Comparison of ENCODE assay signal across 8 cellular contexts in genomic region chr19:12891553-12892021, GRCh38. TPM values are rescaled to one million over a fixed set of nuclear protein-coding genes. Genes with fewer than 3 reads are reported as not detected.
DNase-seq lines count a peak whose midpoint lies in the region; ATAC-seq and TF ChIP-seq lines count a peak whose summit lies in the region.

No MANE protein-coding gene starts in this region.

- H3K27ac Mint-ChIP-seq in CD4-positive, alpha-beta T cell, result peak overlapping the region; percentile 90
- peak overlapping the region; percentile 92 to 96 for H3K27ac Mint-ChIP-seq in effector memory CD8-positive, alpha-beta T cell
- no peak overlapping the region for H3K27ac Mint-ChIP-seq in neural crest cell (ENCODE audit: unreplicated experiment)

- intact Hi-C loops in CD4-positive, alpha-beta T cell (cut with DNase I, micrococcal nuclease), result loop anchor here (1.0 to 2.0 kb wide), 5 partner anchors 21 to 65 kb away; partner anchors contain the start of genes CALR (in 2 of the 2), FARSA (in 1 of the 2), GADD45GIP1 (in 1 of the 2) and SYCE2 (in 1 of the 2)

- H3K4me1 Mint-ChIP-seq in CD4-positive, alpha-beta T cell (ENCODE audit: low read depth), result peaks cover 27% of the 10 kb centered on the region
- peaks cover 18% of the 10 kb centered on the region in 2 donors for H3K4me1 Mint-ChIP-seq in effector memory CD8-positive, alpha-beta T cell (ENCODE audit: low read depth in 2 of 2)
- peaks cover 21% of the 10 kb centered on the region for H3K4me1 Mint-ChIP-seq in neural crest cell

- H3K4me3 ChIP-seq in NB4 (ENCODE audit: low read depth, low read length), result peak overlapping the region; percentile 97

- CTCF ChIA-PET in CD4-positive, alpha-beta T cell (lab: Charles Lee), result interaction anchor here (0.7 to 2.6 kb wide), 5 partner anchors 28 to 170 kb away, joined by 3 to 17 read pairs (median 4); partner anchors contain the start of gene SYCE2

- no peaks in the 10 kb centered on the region for H3K9me3 Mint-ChIP-seq in CD4-positive, alpha-beta T cell
- no peaks in the 10 kb centered on the region for H3K9me3 Mint-ChIP-seq in effector memory CD8-positive, alpha-beta T cell
- H3K9me3 Mint-ChIP-seq in neural crest cell, result no peaks in the 10 kb centered on the region

- H3K9me3 ChIP-seq in CD4-positive, alpha-beta T cell (ENCODE audit: control insufficient read depth, low read length), result no peaks in the 10 kb centered on the region

- in situ Hi-C loops in GM13977 (cut with MboI; ENCODE audit: low pct_unique_long_range_greater_than_20kb, low sequenced_read_pairs, unreplicated experiment), result no loop called here

- H3K27me3 Mint-ChIP-seq in CD4-positive, alpha-beta T cell, result no peaks in the 10 kb centered on the region
- no peaks in the 10 kb centered on the region for H3K27me3 Mint-ChIP-seq in effector memory CD8-positive, alpha-beta T cell
- H3K27me3 Mint-ChIP-seq in neural crest cell (ENCODE audit: low read depth), result peaks cover 28% of the 10 kb centered on the region

- peaks cover 43% of the 10 kb centered on the region for H3K36me3 Mint-ChIP-seq in CD4-positive, alpha-beta T cell (ENCODE audit: low read depth)
- peaks cover 29% of the 10 kb centered on the region for H3K36me3 Mint-ChIP-seq in effector memory CD8-positive, alpha-beta T cell (ENCODE audit: insufficient read depth)
- H3K36me3 Mint-ChIP-seq in neural crest cell (ENCODE audit: low read depth), result no peaks in the 10 kb centered on the region

- no peak for TF ChIP-seq CTCF in CD4-positive, alpha-beta T cell (IDR thresholded peaks at IDR 0.05)
- TF ChIP-seq CTCF in NB4 (IDR thresholded peaks at IDR 0.05; ENCODE audit: low read depth, low read length), result no peak
- no peak for TF ChIP-seq CTCF in neural crest cell (conservative IDR thresholded peaks at IDR 0.05)
- TF ChIP-seq CTCF in GM13977 (IDR thresholded peaks at IDR 0.05; ENCODE audit: extremely low read depth, insufficient read depth, missing control alignments), result no peak

- POLR2A ChIA-PET in CD4-positive, alpha-beta T cell (lab: Charles Lee), result interaction anchor here (0.6 to 2.6 kb wide), 25 partner anchors 7 to 896 kb away, joined by 3 to 47 read pairs (median 5); partner anchors contain the start of genes CALR, DNASE2, FARSA and GADD45GIP1

- no peak for DNase-seq in CD4-positive, alpha-beta T cell
- no peak for DNase-seq in NB4 (ENCODE audit: low read depth)
- no peak for DNase-seq in effector memory CD8-positive, alpha-beta T cell
- no peak for DNase-seq in neural crest cell (ENCODE audit: low read depth, low spot score)
- no peak for DNase-seq in stimulated activated CD4-positive, alpha-beta T cell treated with anti-CD3 and anti-CD28 coated beads, Interleukin-15, amount 100 ng/mL, for 24 hours
- DNase-seq in inferior parietal cortex (ENCODE audit: extremely low spot score), result no peak
- no peak for DNase-seq in GM13977 (ENCODE audit: low spot score)

- no peaks in the 10 kb centered on the region for H3K27me3 ChIP-seq in CD4-positive, alpha-beta T cell (ENCODE audit: control insufficient read depth, insufficient read depth, low read length)

- TF ChIP-seq POLR2A in NB4 (IDR thresholded peaks at IDR 0.05; ENCODE audit: extremely low read depth, insufficient read length), result no peak

- ATAC-seq in CD4-positive, alpha-beta T cell (ENCODE audit: poor library complexity), result no peak
- ATAC-seq in effector memory CD8-positive, alpha-beta T cell (replicated peaks), result no peak
- no peak for ATAC-seq in HG03025 (IDR thresholded peaks at IDR 0.05; ENCODE audit: low FRiP score, unreplicated experiment)

- H3K4me3 Mint-ChIP-seq in CD4-positive, alpha-beta T cell, result peak overlapping the region; percentile 96
- H3K4me3 Mint-ChIP-seq in effector memory CD8-positive, alpha-beta T cell, result peak overlapping the region; percentile 96 to 99
- H3K4me3 Mint-ChIP-seq in neural crest cell, result peak overlapping the region; percentile 96

- H3K27ac ChIP-seq in CD4-positive, alpha-beta T cell (ENCODE audit: low read depth, low read length), result peak overlapping the region; percentile 67

RNA-seq across cellular contexts. Expression of gene GCDH, which starts 0.6 kb away (rescaled TPM):
- 10 to 100 TPM; 39.2 to 42.1 TPM for total RNA-seq in CD4-positive, alpha-beta T cell
- 46.7 and 48.3 TPM in 2 replicates for total RNA-seq in neural crest cell

RNA-seq across cellular contexts. Expression of gene KLF1, which starts 4.6 kb away (rescaled TPM):
- total RNA-seq in CD4-positive, alpha-beta T cell, result not detected
- total RNA-seq in neural crest cell, result 0.18 TPM in 1 of 2 replicates, not detected in the other

RNA-seq across cellular contexts. Expression of gene DNASE2, which starts 10.3 kb away (rescaled TPM):
- total RNA-seq in CD4-positive, alpha-beta T cell, result 10 to 100 TPM; 10.4 to 11.1 TPM
- total RNA-seq in neural crest cell, result 8.6 and 11.2 TPM in 2 replicates

RNA-seq across cellular contexts. Expression of gene SYCE2, which starts 27.5 kb away (rescaled TPM):
- total RNA-seq in CD4-positive, alpha-beta T cell, result 1 to 10 TPM; 2.1 to 3.5 TPM
- total RNA-seq in neural crest cell, result 1.4 and 2.0 TPM in 2 replicates

RNA-seq across cellular contexts. Expression of gene FARSA, which starts 41.9 kb away (rescaled TPM):
- 10 to 100 TPM; 17.2 TPM for total RNA-seq in CD4-positive, alpha-beta T cell
- 81.6 and 83.1 TPM in 2 replicates for total RNA-seq in neural crest cell
